In the genomic region with DNA sequence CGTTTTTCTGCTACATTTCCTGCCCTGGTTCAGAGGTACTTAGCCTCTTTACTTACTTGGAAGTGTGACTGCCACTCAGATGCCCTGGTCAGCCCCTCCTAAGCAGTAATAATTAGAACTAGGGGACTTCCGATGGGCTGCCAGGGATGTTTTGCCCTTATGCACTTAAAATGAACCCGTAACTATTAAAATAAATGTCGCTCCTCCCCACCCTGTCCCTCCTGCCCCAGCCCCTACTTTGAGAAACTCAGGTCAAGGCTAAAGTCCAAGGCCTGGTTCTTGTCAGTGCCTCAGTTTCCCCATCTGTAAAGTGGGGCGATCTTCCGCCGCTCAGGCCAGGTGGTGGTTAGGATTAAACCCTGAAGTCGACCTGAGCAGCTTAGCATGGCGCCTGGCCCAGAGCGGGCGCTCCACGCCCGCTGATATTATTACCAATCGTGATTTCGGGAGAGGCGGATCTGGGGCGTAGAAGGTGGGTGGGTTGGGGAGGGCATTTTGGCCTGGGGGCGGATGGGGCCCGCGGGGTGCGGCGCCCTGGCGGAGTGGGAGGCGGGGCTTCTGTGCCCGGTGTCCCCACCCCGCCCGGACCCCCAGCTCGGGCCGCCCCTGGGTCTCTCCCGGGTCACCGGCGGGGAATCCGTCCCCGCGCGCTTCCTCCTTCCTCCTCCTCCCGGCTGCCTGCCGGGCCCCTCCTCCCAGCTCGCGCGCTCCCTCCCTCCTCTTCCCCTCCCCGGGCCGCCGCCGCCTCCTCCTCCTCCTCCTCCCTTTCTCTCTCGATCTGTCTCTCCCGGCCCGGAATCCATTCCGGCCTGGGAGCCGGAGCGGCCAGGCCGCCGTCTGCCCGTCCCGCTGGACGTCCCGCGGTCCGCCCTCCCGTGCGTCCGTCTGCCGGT, we compare ENCODE assay signal across 9 cellular contexts. TPM values are rescaled to one million over a fixed set of nuclear protein-coding genes. Genes with fewer than 3 reads are reported as not detected.
A peak's percentile ranks its signal among the peaks of the same experiment; 100 is the strongest.
DNase-seq lines count a peak whose midpoint lies in the region; ATAC-seq, FAIRE-seq and TF ChIP-seq lines count a peak whose summit lies in the region.
"Had no signal": no experiment of that assay in that cellular context is flagged by ENCODE, and none has a peak within 500 bp of the region (broad histone marks: within the 10 kb centered on the region; RNA-seq: fewer than 3 reads in every experiment).

A gene (plus strand): TSS at position 802 of the 893 bp plus-strand sequence. CDS start 38,014 bp downstream, outside the sequence.

- peaks cover 39% of the 10 kb centered on the region for H3K4me1 Mint-ChIP-seq in progenitor cell of endocrine pancreas (ENCODE audit: low read depth)

- POLR2A ChIA-PET in SK-N-SH (lab: Yijun Ruan, JAX): interaction anchor here (0.7 to 1.4 kb wide), 3 partner anchors 9 to 56 kb away, joined by 3 to 8 read pairs (median 4); a partner anchor contains a TSS

- H3K27ac ChIP-seq in SK-N-SH (ENCODE audit: low read depth in 2 of 2, low read length in 1 of 2): peak within 1 kb of the TSS; percentile 24 to 88; a peak in 3 of 4 replicates

- H3K4me1 ChIP-seq in SK-N-SH (ENCODE audit: control insufficient read depth in 1 of 2, insufficient read depth in 2 of 2, low read depth in 1 of 2, low read length in 1 of 2): peaks cover 4 to 47% of the 10 kb centered on the region in 2 experiments; a peak in 3 of 4 replicates

- CTCF ChIA-PET in SK-N-SH (lab: Yijun Ruan, JAX): interaction anchor here (1.3 to 2.1 kb wide), 4 partner anchors 11 to 39 kb away, joined by 4 to 6 read pairs (median 4); no protein-coding TSS in a partner anchor

- DNase-seq in GM10266 (ENCODE audit: extremely low spot score) (peak; percentile 84), HuH-7.5 (ENCODE audit: low spot score) (peak; percentile 77), SK-N-SH (peak; percentile 90), amygdala (lab: John Stamatoyannopoulos, UW) (peak in 37 of 56 donors; percentile 9 to 66 (median 41)), left ventricle myocardium superior (peak; percentile 88), progenitor cell of endocrine pancreas (ENCODE audit: low spot score, unreplicated experiment) (peak; percentile 64), urothelium cell line (ENCODE audit: low spot score) (peak; percentile 90)

- no peaks in the 10 kb centered on the region for H3K36me3 ChIP-seq in SK-N-SH (replicated peaks in 1 of 2; ENCODE audit: control insufficient read depth in 1 of 2, insufficient read depth in 2 of 2, low read length in 1 of 2)

- 19% methylated on average over 37 of the region's 63 CpGs for WGBS in SK-N-SH (ENCODE audit: low lambda C conversion rate)

- H2AFZ ChIP-seq in SK-N-SH (ENCODE audit: low read depth): peak within 1 kb of the TSS; percentile 96

- peak; percentile 91 for ATAC-seq in left ventricle myocardium superior
- no peak for ATAC-seq in HG02840 (IDR thresholded peaks at IDR 0.05; ENCODE audit: low FRiP score, unreplicated experiment)

- H3K9ac ChIP-seq in SK-N-SH: peak within 1 kb of the TSS; percentile 70

- H3K4me3 ChIP-seq in SK-N-SH (ENCODE audit: low read depth in 2 of 2, low read length in 1 of 2): peak within 1 kb of the TSS; percentile 62 to 64

- H3F3A ChIP-seq in SK-N-SH (replicated peaks; ENCODE audit: insufficient read depth): peaks cover 17% of the 10 kb centered on the region

- no peak for TF ChIP-seq RAD21 in SK-N-SH (IDR thresholded peaks at IDR 0.05; ENCODE audit: low read length)

- peak within 1 kb of the TSS; percentile 87 for H3K4me2 ChIP-seq in SK-N-SH

- no peaks in the 10 kb centered on the region for H3K27me3 Mint-ChIP-seq in progenitor cell of endocrine pancreas

- H3K9me3 ChIP-seq in SK-N-SH: no peaks in the 10 kb centered on the region

- no peaks in the 10 kb centered on the region for H3K27me3 ChIP-seq in SK-N-SH (ENCODE audit: insufficient read depth)

- H3K27ac Mint-ChIP-seq in progenitor cell of endocrine pancreas: peak within 1 kb of the TSS; percentile 99

- intact Hi-C loops in left ventricle myocardium superior (cut with micrococcal nuclease): no loop called here

- H3K9me2 ChIP-seq in SK-N-SH: no peaks in the 10 kb centered on the region

- H3K4me3 Mint-ChIP-seq in progenitor cell of endocrine pancreas (ENCODE audit: low read depth): peak within 1 kb of the TSS; percentile 77

- H3K79me2 ChIP-seq in SK-N-SH (ENCODE audit: insufficient read depth): peaks cover 49% of the 10 kb centered on the region

- TF ChIP-seq CTCF in GM10266 (IDR thresholded peaks at IDR 0.05; ENCODE audit: control insufficient read depth, insufficient read depth, low read depth, missing control alignments) (no peak), SK-N-SH (IDR thresholded peaks at IDR 0.05) (no peak), progenitor cell of endocrine pancreas (IDR thresholded peaks at IDR 0.05; ENCODE audit: unreplicated experiment) (no peak)

- no peaks in the 10 kb centered on the region for H3K9me3 Mint-ChIP-seq in progenitor cell of endocrine pancreas (ENCODE audit: low read depth)

- FAIRE-seq in urothelium cell line (lab: Jason Lieb, UNC): no peak
- FAIRE-seq: islet of Langerhans had no signal

- peaks cover 7% of the 10 kb centered on the region for H3K36me3 Mint-ChIP-seq in progenitor cell of endocrine pancreas (ENCODE audit: insufficient read depth)

- no peak for TF ChIP-seq EP300 in SK-N-SH (IDR thresholded peaks at IDR 0.05; ENCODE audit: borderline replicate concordance in 1 of 2, low read depth in 1 of 2, low read length in 1 of 2)

- peaks cover 9% of the 10 kb centered on the region; the same call in 1 of the 2 replicates for H4K20me1 ChIP-seq in SK-N-SH (ENCODE audit: insufficient read depth)

TF ChIP-seq in SK-N-SH, 30 proteins besides CTCF, POLR2A, EP300 and RAD21:
- TF ChIP-seq, protein P1, sequence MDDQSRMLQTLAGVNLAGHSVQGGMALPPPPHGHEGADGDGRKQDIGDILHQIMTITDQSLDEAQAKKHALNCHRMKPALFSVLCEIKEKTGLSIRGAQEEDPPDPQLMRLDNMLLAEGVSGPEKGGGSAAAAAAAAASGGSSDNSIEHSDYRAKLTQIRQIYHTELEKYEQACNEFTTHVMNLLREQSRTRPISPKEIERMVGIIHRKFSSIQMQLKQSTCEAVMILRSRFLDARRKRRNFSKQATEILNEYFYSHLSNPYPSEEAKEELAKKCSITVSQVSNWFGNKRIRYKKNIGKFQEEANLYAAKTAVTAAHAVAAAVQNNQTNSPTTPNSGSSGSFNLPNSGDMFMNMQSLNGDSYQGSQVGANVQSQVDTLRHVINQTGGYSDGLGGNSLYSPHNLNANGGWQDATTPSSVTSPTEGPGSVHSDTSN (IDR thresholded peaks at IDR 0.05): 0 out of 2 replicates have a peak, but pooled peaks have one; percentile 3
- peak; percentile 50; the same call in 1 of the 2 replicates for TF ChIP-seq MXI1 (IDR thresholded peaks at IDR 0.05; ENCODE audit: low read depth, low read length)
- peak; percentile 9 for TF ChIP-seq CHD2 (IDR thresholded peaks at IDR 0.05; ENCODE audit: low read length, partially characterized antibody)
- TF ChIP-seq ELF1 (IDR thresholded peaks at IDR 0.05): no peak
- peak; percentile 56 for TF ChIP-seq POLR2AphosphoS5 (IDR thresholded peaks at IDR 0.05; ENCODE audit: low read depth, low read length)

RNA-seq across cellular contexts. Expression of the gene that starts here (rescaled TPM):
- polyA plus RNA-seq in SK-N-SH (2012; rRNA removed): 23.8 and 25.6 TPM in 2 replicates
- polyA plus RNA-seq in SK-N-SH (2012; cell fraction: cytosol; rRNA removed): 9.6 and 17.1 TPM in 2 replicates
- 49.2 and 58.8 TPM in 2 replicates for polyA plus RNA-seq in SK-N-SH (2012; cell fraction: nucleus; rRNA removed)
- 5.1 TPM for total RNA-seq in left ventricle myocardium superior
- 126 and 128 TPM in 2 replicates for total RNA-seq in progenitor cell of endocrine pancreas

Comparison
In these comparisons a context has a peak if more than half of its experiments do, and no peak if none do; other contexts are left out.
1. RNA of the gene that starts here (total RNA-seq): 126 to 128 TPM in progenitor cell of endocrine pancreas; 5.1 TPM in left ventricle myocardium superior (single experiment); every median in the first group is over 10 times any median in the second.
2. Peak in every context shown above with its lines, with median percentiles within 50 percentile points of each other: DNase-seq.